Comparison of ENCODE assay signal across 15 cellular contexts in genomic region chr7:134462337-134462925, GRCh38. TPM values are rescaled to one million over a fixed set of nuclear protein-coding genes. Genes with fewer than 3 reads are reported as not detected.
DNase-seq lines count a peak whose midpoint lies in the region; ATAC-seq, FAIRE-seq and TF ChIP-seq lines count a peak whose summit lies in the region.
"Had no signal": no experiment of that assay in that cellular context is flagged by ENCODE, and none has a peak within 500 bp of the region (broad histone marks: within the 10 kb centered on the region; RNA-seq: fewer than 3 reads in every experiment).

No MANE protein-coding gene starts in this region.

- no peaks in the 10 kb centered on the region for H3K9me1 ChIP-seq in K562 (ENCODE audit: control insufficient read depth, insufficient read depth, low read length)

- in situ Hi-C loops in K562 (cut with MboI), result no loop called here

- under 1% methylated on average over 5 of the region's 5 CpGs for WGBS in K562 (ENCODE audit: insufficient coverage, low coverage, missing lambda C conversion rate)

- peaks cover 13 to 25% of the 10 kb centered on the region in 2 experiments; a peak in 4 of 5 replicates for H3K27me3 ChIP-seq in K562 (ENCODE audit: control insufficient read depth in 2 of 2, insufficient read depth in 2 of 2, low read length in 2 of 2)
- no peaks in the 10 kb centered on the region for H3K27me3 ChIP-seq in kidney epithelial cell (ENCODE audit: control insufficient read depth, insufficient read depth, low read length)
- H3K27me3 ChIP-seq: Peyer's patch, uterus had no signal

- H3K4me1 ChIP-seq in K562 (replicated peaks in 1 of 2; ENCODE audit: control insufficient read depth in 2 of 2, insufficient read depth in 2 of 2, low read length in 2 of 2), result peaks cover 0 to 10% of the 10 kb centered on the region in 2 experiments; a peak in 1 of 5 replicates

- no peak overlapping the region for H3K9ac ChIP-seq in K562 (ENCODE audit: insufficient read depth in 1 of 2, low read depth in 2 of 2, low read length in 2 of 2)
- H3K9ac ChIP-seq: BLaER1 treated with 17β-estradiol and CSF1 and Interleukin-3, amounts not matched to agents 10 nM and 100 nM had no signal

- CTCF ChIA-PET in AG04449 (lab: Yijun Ruan, JAX) (interaction anchor here (1.1 to 7.9 kb wide), 4 partner anchors 8 to 30 kb away, joined by 3 to 64 read pairs (median 50); no protein-coding TSS in a partner anchor), K562 (lab: Yijun Ruan, JAX; ENCODE audit: low intra/inter-chr PET ratio) (no interaction called here)

- H4K20me1 ChIP-seq in K562 (replicated peaks; ENCODE audit: control insufficient read depth, insufficient read depth, low read length), result no peaks in the 10 kb centered on the region

- TF ChIP-seq POLR2A in K562 (conservative IDR thresholded peaks at IDR 0.05) (no peak), GM18505 (IDR thresholded peaks at IDR 0.05; ENCODE audit: borderline replicate concordance, extremely low read depth, insufficient read depth, insufficient read length) (no peak)

- peaks cover 8% of the 10 kb centered on the region; the same call in 1 of the 2 replicates for H3K9me3 ChIP-seq in K562 (replicated peaks; ENCODE audit: control insufficient read depth, insufficient read depth, low read depth, low read length)
- H3K9me3 ChIP-seq: uterus had no signal

- H3K36me3 ChIP-seq in K562 (ENCODE audit: control insufficient read depth, insufficient read depth, low read length) (no peaks in the 10 kb centered on the region), kidney epithelial cell (ENCODE audit: control insufficient read depth, insufficient read depth, low read length) (no peaks in the 10 kb centered on the region)
- H3K36me3 ChIP-seq: Peyer's patch, uterus had no signal

- FAIRE-seq in K562 (lab: Jason Lieb, UNC), result no peak
- FAIRE-seq: islet of Langerhans had no signal

- no peaks in the 10 kb centered on the region for H3K79me2 ChIP-seq in K562 (ENCODE audit: control insufficient read depth, insufficient read depth, low read length)

- ATAC-seq in K562 (no peak), HG03520 (IDR thresholded peaks at IDR 0.05; ENCODE audit: unreplicated experiment) (no peak), GM18505 (IDR thresholded peaks at IDR 0.05; ENCODE audit: unreplicated experiment) (no peak), GM19397 (IDR thresholded peaks at IDR 0.05; ENCODE audit: unreplicated experiment) (no peak)
- ATAC-seq: esophagus mucosa had no signal

- DNase-seq in AG04449 (ENCODE audit: low read depth, low spot score), result peak; percentile 45
- peak; percentile 65 for DNase-seq in HFF-Myc (ENCODE audit: extremely low read depth, low read depth)
- no peak for DNase-seq in K562 (ENCODE audit: extremely low read depth in 1 of 4, low spot score in 3 of 4)
- peak; percentile 74 for DNase-seq in kidney epithelial cell (ENCODE audit: low read depth)
- DNase-seq in NCI-H774 (lab: John Stamatoyannopoulos, UW), result no peak
- DNase-seq: activated CD4-positive, alpha-beta memory T cell treated with anti-CD3 and anti-CD28 coated beads for 36 hours; NCI-H1105 treated with DMSO at 0.1 percent for 48 hours; Peyer's patch; uterus had no signal

- POLR2A ChIA-PET in AG04449 (lab: Yijun Ruan, JAX), result no interaction called here
- POLR2A ChIA-PET in K562 (lab: Yijun Ruan, JAX), result no interaction called here

- TF ChIP-seq RAD21 in K562 (CRISPR knock-in tag; conservative IDR thresholded peaks at IDR 0.05 in 1 of 2, IDR thresholded peaks at IDR 0.05 in 1 of 2), result no peak

- intact Hi-C loops in K562 (cut with micrococcal nuclease), result no loop called here

- no peak overlapping the region for H2AFZ ChIP-seq in K562 (ENCODE audit: low read depth, low read length)

- H3K4me2 ChIP-seq in K562 (ENCODE audit: insufficient read depth, low read length), result no peak overlapping the region
- H3K4me2 ChIP-seq: BLaER1 treated with 17β-estradiol and CSF1 and Interleukin-3, amounts not matched to agents 10 nM and 100 nM had no signal

- TF ChIP-seq EP300 in K562 (IDR thresholded peaks at IDR 0.05; ENCODE audit: low read length), result no peak

- no peak overlapping the region for H3K27ac ChIP-seq in K562 (ENCODE audit: extremely low read depth, low read depth, low read length)
- H3K27ac ChIP-seq: BLaER1 treated with 17β-estradiol and CSF1 and Interleukin-3, amounts not matched to agents 10 nM and 100 nM; Peyer's patch; uterus had no signal

- TF ChIP-seq CTCF in AG04449 (IDR thresholded peaks at IDR 0.05; ENCODE audit: insufficient read depth, low read length, missing control alignments), result no peak
- TF ChIP-seq CTCF in HFF-Myc (IDR thresholded peaks at IDR 0.05; ENCODE audit: low read depth, low read length, missing control alignments), result no peak
- no peak for TF ChIP-seq CTCF in K562 (IDR thresholded peaks at IDR 0.05 in 2 of 3, conservative IDR thresholded peaks at IDR 0.05 in 1 of 3; ENCODE audit: insufficient read depth in 2 of 3, low read depth in 1 of 3, low read length in 3 of 3)
- no peak for TF ChIP-seq CTCF in kidney epithelial cell (IDR thresholded peaks at IDR 0.05; ENCODE audit: insufficient read depth, low read length, poor library complexity, severe bottlenecking)

- H3K4me3 ChIP-seq in AG04449 (ENCODE audit: low read depth, low read length) (no peak overlapping the region), HFF-Myc (replicated peaks; ENCODE audit: low read depth, low read length) (no peak overlapping the region), K562 (no peak overlapping the region), kidney epithelial cell (ENCODE audit: low read depth, low read length) (no peak overlapping the region)
- H3K4me3 ChIP-seq: BLaER1 treated with 17β-estradiol and CSF1 and Interleukin-3, amounts not matched to agents 10 nM and 100 nM; Peyer's patch; uterus had no signal

- no TSS peak for BruUV-seq in K562 (replicated peaks; lab: Mats Ljungman, UMichigan)

TF ChIP-seq in K562, 482 proteins besides CTCF, POLR2A, EP300 and RAD21 (continues in another document):
- TF ChIP-seq MITF (IDR thresholded peaks at IDR 0.05), result no peak
- TF ChIP-seq TRIM28 (IDR thresholded peaks at IDR 0.05), result no peak
- no peak for TF ChIP-seq SIX5 (IDR thresholded peaks at IDR 0.05; ENCODE audit: borderline replicate concordance in 1 of 2, insufficient read depth in 1 of 2, low read depth in 1 of 2, low read length in 2 of 2)
- TF ChIP-seq ATF3 (IDR thresholded peaks at IDR 0.05), result peak; percentile 55; the same call in 1 of the 2 replicates
- no peak for TF ChIP-seq ATF3 (CRISPR knock-in tag; conservative IDR thresholded peaks at IDR 0.05)
- no peak for TF ChIP-seq GATAD2B (IDR thresholded peaks at IDR 0.05; ENCODE audit: borderline replicate concordance)
- no peak for TF ChIP-seq ATF4 (CRISPR knock-in tag; IDR thresholded peaks at IDR 0.05)
- TF ChIP-seq TCF15 (CRISPR knock-in tag; IDR thresholded peaks at IDR 0.05), result no peak
- TF ChIP-seq ATF1 (CRISPR knock-in tag; IDR thresholded peaks at IDR 0.05), result no peak
- 0 out of 2 replicates have a peak, but pooled peaks have one; percentile 26 for TF ChIP-seq ATF1 (tag; IDR thresholded peaks at IDR 0.05)

RNA-seq across cellular contexts. Expression of gene AKR1B1, which starts 3.5 kb away (rescaled TPM):
- 4.1 and 5.7 TPM in 2 replicates for total RNA-seq in K562 (2011; cell fraction: chromatin; rRNA removed; ENCODE audit: low replicate concordance)
- 3.2 and 4.9 TPM in 2 replicates for total RNA-seq in K562 (2011; cell fraction: nucleolus; rRNA removed)
- total RNA-seq in K562 (2011; cell fraction: nucleoplasm; rRNA removed), result 3.5 and 3.8 TPM in 2 replicates
- total RNA-seq in K562 (2014; rRNA removed) (2.0 and 2.2 TPM in 2 replicates), K562 (2014; rRNA removed; fragmentation: Illumina TruSeq; extraction: Trizol) (3.7 and 4.5 TPM in 2 replicates), K562 (2015; rRNA removed; fragmentation: Illumina TruSeq; extraction: Trizol) (3.1 and 3.5 TPM in 2 replicates), K562 (2021) (6.3 TPM in 2 replicates), kidney epithelial cell (80.0 and 87.8 TPM in 2 replicates)
- polyA plus RNA-seq in K562 (2011; rRNA removed) (1.3 and 10.6 TPM in 2 replicates), K562 (2014; fragmentation: Illumina TruSeq; extraction: Trizol) (5.6 and 7.1 TPM in 2 replicates), K562 (2014; fragmentation: Nextera tagmentation; extraction: Ambion mirVana) (1 to 10 TPM; 6.2 to 7.2 TPM), K562 (2014; rRNA removed) (5.3 and 7.0 TPM in 2 replicates)
- 1.4 and 8.7 TPM in 2 replicates for polyA plus RNA-seq in K562 (2011; cell fraction: cytosol; rRNA removed)
- polyA plus RNA-seq in K562 (2011; cell fraction: nucleus; rRNA removed), result 1.5 and 9.6 TPM in 2 replicates
- polyA plus RNA-seq in K562 (2012), result 6.4 and 8.4 TPM in 2 replicates
- 0.48 and 2.9 TPM in 2 replicates for polyA minus RNA-seq in K562 (2011; rRNA and poly(A)+ RNA removed)
- polyA minus RNA-seq in K562 (2011; cell fraction: cytosol; rRNA and poly(A)+ RNA removed), result 3.5 and 6.0 TPM in 2 replicates
- polyA minus RNA-seq in K562 (2011; cell fraction: nucleus; rRNA and poly(A)+ RNA removed), result 0.89 and 2.3 TPM in 2 replicates

Comparison
In these comparisons a context has a peak if more than half of its experiments do, and no peak if none do; other contexts are left out.
1. DNase-seq: peak in AG04449 (single experiment), HFF-Myc (single experiment) and kidney epithelial cell (single experiment); none in K562 (0 of 4) and NCI-H774 (single experiment).
2. RNA of gene AKR1B1, which starts 3.5 kb away (total RNA-seq): 80.0 to 87.8 TPM in kidney epithelial cell; 2.0 to 6.3 TPM in K562; every median in the first group is over 10 times any median in the second.